18 cellular contexts compared by ENCODE assay signal in the genomic region with DNA sequence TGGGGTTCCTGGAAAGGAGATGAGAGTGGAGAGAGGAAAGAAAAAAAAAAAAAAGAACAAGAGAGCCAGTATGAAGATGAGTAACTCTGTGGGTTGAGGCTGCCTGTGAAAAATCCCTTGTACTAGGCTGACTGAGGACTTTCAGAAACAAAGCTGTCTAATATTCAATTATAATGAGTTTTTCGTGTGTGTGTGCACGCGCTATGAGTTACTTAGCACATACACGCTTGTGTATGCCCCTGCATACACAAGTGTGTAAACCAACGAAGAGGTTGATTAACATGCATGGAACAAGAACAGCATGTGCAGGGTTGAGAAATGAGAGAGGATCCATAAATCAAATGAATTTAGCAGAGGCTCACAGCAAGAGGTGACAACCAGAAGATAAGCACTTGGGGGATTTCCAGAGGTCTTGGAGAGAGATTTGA. TPM values are rescaled to one million over a fixed set of nuclear protein-coding genes. Genes with fewer than 3 reads are reported as not detected.
DNase-seq lines count a peak whose midpoint lies in the region; ATAC-seq and TF ChIP-seq lines count a peak whose summit lies in the region.
"Had no signal": no experiment of that assay in that cellular context is flagged by ENCODE, and none has a peak within 500 bp of the region (broad histone marks: within the 10 kb centered on the region; RNA-seq: fewer than 3 reads in every experiment).

No MANE protein-coding gene starts in this region.

- H3K4me3 Mint-ChIP-seq in natural killer cell treated with Interleukin-12 subunit alpha and Interleukin-12 subunit beta and Interleukin-15 and Interleukin-18, amount 100 ng/mL, for 72 hours: peak overlapping the region; percentile 74
- H3K4me3 Mint-ChIP-seq in natural killer cell: no peak overlapping the region
- H3K4me3 Mint-ChIP-seq in activated naive CD8-positive, alpha-beta T cell treated with anti-CD3 and anti-CD28 coated beads for 36 hours: no peak overlapping the region

- H3K36me3 Mint-ChIP-seq in natural killer cell treated with Interleukin-12 subunit alpha and Interleukin-12 subunit beta and Interleukin-15 and Interleukin-18, amount 100 ng/mL, for 72 hours: no peaks in the 10 kb centered on the region
- no peaks in the 10 kb centered on the region for H3K36me3 Mint-ChIP-seq in natural killer cell
- no peaks in the 10 kb centered on the region for H3K36me3 Mint-ChIP-seq in activated naive CD8-positive, alpha-beta T cell treated with anti-CD3 and anti-CD28 coated beads for 36 hours

- peak overlapping the region in 1 of 2 donors; percentile 79 for H3K27ac Mint-ChIP-seq in natural killer cell treated with Interleukin-12 subunit alpha and Interleukin-12 subunit beta and Interleukin-15 and Interleukin-18, amount 100 ng/mL, for 72 hours
- H3K27ac Mint-ChIP-seq in natural killer cell: no peak overlapping the region
- H3K27ac Mint-ChIP-seq in activated naive CD8-positive, alpha-beta T cell treated with anti-CD3 and anti-CD28 coated beads for 36 hours: peak overlapping the region; percentile 10

- H3K27me3 Mint-ChIP-seq in natural killer cell treated with Interleukin-12 subunit alpha and Interleukin-12 subunit beta and Interleukin-15 and Interleukin-18, amount 100 ng/mL, for 72 hours: peaks cover 17 to 31% of the 10 kb centered on the region in 2 donors
- H3K27me3 Mint-ChIP-seq in natural killer cell (ENCODE audit: low read depth in 2 of 2): peaks cover 21 to 37% of the 10 kb centered on the region in 2 donors
- peaks cover 50% of the 10 kb centered on the region for H3K27me3 Mint-ChIP-seq in activated naive CD8-positive, alpha-beta T cell treated with anti-CD3 and anti-CD28 coated beads for 36 hours

- no peaks in the 10 kb centered on the region for H3K9me3 Mint-ChIP-seq in natural killer cell treated with Interleukin-12 subunit alpha and Interleukin-12 subunit beta and Interleukin-15 and Interleukin-18, amount 100 ng/mL, for 72 hours
- no peaks in the 10 kb centered on the region for H3K9me3 Mint-ChIP-seq in natural killer cell
- H3K9me3 Mint-ChIP-seq in activated naive CD8-positive, alpha-beta T cell treated with anti-CD3 and anti-CD28 coated beads for 36 hours: no peaks in the 10 kb centered on the region

- DNase-seq in activated CD4-positive, CD25-positive, alpha-beta regulatory T cell treated with anti-CD3 and anti-CD28 coated beads, Interleukin-2, amount 50 U/mL, for 72 hours: no peak
- no peak for DNase-seq in natural killer cell treated with Interleukin-12 subunit alpha and Interleukin-12 subunit beta and Interleukin-15 and Interleukin-18, amount 100 ng/mL, for 72 hours (ENCODE audit: low spot score)
- DNase-seq in natural killer cell (no peak), posterior cingulate gyrus (no peak)
- DNase-seq in activated naive CD8-positive, alpha-beta T cell treated with anti-CD3 and anti-CD28 coated beads for 36 hours: no peak
- no peak for DNase-seq in stimulated activated CD4-positive, alpha-beta T cell treated with anti-CD3 and anti-CD28 coated beads, Interleukin-12 subunit alpha, Interleukin-12 subunit beta, amount 100 ng/mL, for 4 hours
- DNase-seq: C1 segment of cervical spinal cord, DMS 273 treated with DMSO at 0.1 percent for 48 hours, KG1, MG63, NCI-H1092 treated with DMSO at 0.1 percent for 48 hours, NCI-H1694, NCI-H2107, PC-3 had no signal

- no peak for TF ChIP-seq CTCF in natural killer cell (IDR thresholded peaks at IDR 0.05)

- intact Hi-C loops in natural killer cell (cut with micrococcal nuclease) (no loop called here), posterior cingulate gyrus (cut with DNase I) (no loop called here)

- ATAC-seq in activated CD4-positive, CD25-positive, alpha-beta regulatory T cell treated with anti-CD3 and anti-CD28 coated beads, Interleukin-2, amount 50 U/mL, for 24 hours: peak; percentile 65 to 69
- ATAC-seq in natural killer cell treated with Interleukin-12 subunit alpha and Interleukin-12 subunit beta and Interleukin-15 and Interleukin-18, amount 100 ng/mL, for 72 hours: peak in 1 of 2 donors; percentile 61
- no peak for ATAC-seq in natural killer cell
- no peak for ATAC-seq in HG03175 (IDR thresholded peaks at IDR 0.05; ENCODE audit: unreplicated experiment)
- ATAC-seq: PC-3 had no signal

- H3K4me1 Mint-ChIP-seq in natural killer cell treated with Interleukin-12 subunit alpha and Interleukin-12 subunit beta and Interleukin-15 and Interleukin-18, amount 100 ng/mL, for 72 hours (ENCODE audit: low read depth in 2 of 2): peaks cover 6 to 21% of the 10 kb centered on the region in 2 donors
- no peaks in the 10 kb centered on the region for H3K4me1 Mint-ChIP-seq in natural killer cell
- H3K4me1 Mint-ChIP-seq in activated naive CD8-positive, alpha-beta T cell treated with anti-CD3 and anti-CD28 coated beads for 36 hours: peaks cover 20% of the 10 kb centered on the region

RNA-seq across cellular contexts. Expression of gene RBPJL, which starts 4.8 kb away (rescaled TPM):
- not detected for total RNA-seq in natural killer cell treated with Interleukin-12 subunit alpha and Interleukin-12 subunit beta and Interleukin-15 and Interleukin-18, amount 100 ng/mL, for 72 hours
- not detected for total RNA-seq in natural killer cell
- total RNA-seq in activated naive CD8-positive, alpha-beta T cell treated with anti-CD3 and anti-CD28 coated beads for 36 hours: not detected
- total RNA-seq: Daoy, PC-3, SK-MEL-5 had no signal

RNA-seq across cellular contexts. Expression of gene MATN4, which starts 6.3 kb away (rescaled TPM):
- 1 to 10 TPM in 1 of 2 donors, under 1 TPM in 1; 0.31 to 1.4 TPM for total RNA-seq in natural killer cell treated with Interleukin-12 subunit alpha and Interleukin-12 subunit beta and Interleukin-15 and Interleukin-18, amount 100 ng/mL, for 72 hours
- not detected for total RNA-seq in natural killer cell
- total RNA-seq in activated naive CD8-positive, alpha-beta T cell treated with anti-CD3 and anti-CD28 coated beads for 36 hours: 1 to 10 TPM in 1 of 2 experiments, under 1 TPM in 1; 0.64 to 1.1 TPM
- total RNA-seq: Daoy had no signal

RNA-seq across cellular contexts. Expression of gene SDC4, which starts 46.4 kb away (rescaled TPM):
- 10 to 100 TPM; 23.3 to 43.5 TPM for total RNA-seq in natural killer cell treated with Interleukin-12 subunit alpha and Interleukin-12 subunit beta and Interleukin-15 and Interleukin-18, amount 100 ng/mL, for 72 hours
- total RNA-seq in natural killer cell: 1 to 10 TPM in 2 of 3 donors, under 1 TPM in 1; 0.45 to 1.8 (median 1.5) TPM
- 10 to 100 TPM; 24.6 to 25.5 TPM for total RNA-seq in activated naive CD8-positive, alpha-beta T cell treated with anti-CD3 and anti-CD28 coated beads for 36 hours

RNA-seq across cellular contexts. Expression of gene SLPI, which starts 47.5 kb away (rescaled TPM):
- 1 to 10 TPM in 1 of 2 donors, not detected in 1; 7.2 TPM for total RNA-seq in natural killer cell treated with Interleukin-12 subunit alpha and Interleukin-12 subunit beta and Interleukin-15 and Interleukin-18, amount 100 ng/mL, for 72 hours
- under 1 TPM in 1 of 3 donors, not detected in 2; 0.90 TPM for total RNA-seq in natural killer cell
- total RNA-seq in activated naive CD8-positive, alpha-beta T cell treated with anti-CD3 and anti-CD28 coated beads for 36 hours: not detected
- total RNA-seq: Daoy, SK-MEL-5 had no signal

Comparison
In these comparisons a context has a peak if more than half of its experiments do, and no peak if none do; other contexts are left out.
1. RNA of gene SDC4, which starts 46.4 kb away (total RNA-seq): 23.3 to 43.5 TPM in natural killer cell treated with Interleukin-12 subunit alpha and Interleukin-12 subunit beta and Interleukin-15 and Interleukin-18, amount 100 ng/mL, for 72 hours and 24.6 to 25.5 TPM in activated naive CD8-positive, alpha-beta T cell treated with anti-CD3 and anti-CD28 coated beads for 36 hours; 0.45 to 1.8 TPM in natural killer cell; every median in the first group is over 4 times any median in the second.
2. ATAC-seq: peak in activated CD4-positive, CD25-positive, alpha-beta regulatory T cell treated with anti-CD3 and anti-CD28 coated beads, Interleukin-2, amount 50 U/mL, for 24 hours (2 of 2); none in natural killer cell (0 of 3) and HG03175 (single experiment).